In genomic region chr1:15758537-15758936, GRCh38 we compare ENCODE assay signal across 8 cellular contexts. TPM values are rescaled to one million over a fixed set of nuclear protein-coding genes. Genes with fewer than 3 reads are reported as not detected.
DNase-seq lines count a peak whose midpoint lies in the region; ATAC-seq and TF ChIP-seq lines count a peak whose summit lies in the region.

Gene FBLIM1, plus strand, starts transcription at chr1:15758795. Its CDS starts 6,189 bp downstream, at chr1:15764984.

- no TSS peak for BruUV-seq in OCI-LY7 (replicated peaks; lab: Mats Ljungman, UMichigan)

- POLR2A ChIA-PET in OCI-LY7 (lab: Charles Lee), result no interaction called here

- H3K4me2 ChIP-seq in OCI-LY7 (ENCODE audit: low read length), result no peak within 1 kb of the TSS

- no peak for TF ChIP-seq POLR2A in gastrocnemius medialis (IDR thresholded peaks at IDR 0.05)

- DNase-seq in NCI-H2227 (lab: John Stamatoyannopoulos, UW; ENCODE audit: unreplicated experiment) (peak; percentile 37), NCI-H2227 treated with DMSO at 0.1 percent for 48 hours (lab: John Stamatoyannopoulos, UW) (no peak), iPS DF 6.9 (ENCODE audit: low read depth, low spot score) (no peak), gastrocnemius medialis (no peak), OCI-LY7 (ENCODE audit: low spot score) (no peak), activated gamma-delta T cell (lab: John Stamatoyannopoulos, UW) (no peak)
- no peak for DNase-seq in activated CD8-positive, alpha-beta memory T cell treated with anti-CD3 and anti-CD28 coated beads for 24 hours

- H3K36me3 ChIP-seq in iPS DF 6.9 (ENCODE audit: control insufficient read depth, insufficient read depth, low read length) (no peaks in the 10 kb centered on the region), gastrocnemius medialis (no peaks in the 10 kb centered on the region), OCI-LY7 (ENCODE audit: insufficient read depth, low read length) (no peaks in the 10 kb centered on the region)

- TF ChIP-seq CTCF in gastrocnemius medialis (IDR thresholded peaks at IDR 0.05 in 4 of 5, conservative IDR thresholded peaks at IDR 0.05 in 1 of 5) (no peak), OCI-LY7 (conservative IDR thresholded peaks at IDR 0.05; ENCODE audit: low read length) (no peak)

- peak within 1 kb of the TSS; percentile 94 for H3K4me3 ChIP-seq in iPS DF 6.9 (ENCODE audit: low read length)
- peak within 1 kb of the TSS; percentile 51 to 63 (median 55) for H3K4me3 ChIP-seq in gastrocnemius medialis
- no peak within 1 kb of the TSS for H3K4me3 ChIP-seq in OCI-LY7 (ENCODE audit: low read depth, low read length, poor library complexity, severe bottlenecking)

- in situ Hi-C loops in gastrocnemius medialis (cut with MboI; ENCODE audit: low sequenced_read_pairs in 4 of 4), result no loop called here

- no peak within 1 kb of the TSS for H2AFZ ChIP-seq in OCI-LY7 (ENCODE audit: low read length)

- CTCF ChIA-PET in OCI-LY7 (lab: Charles Lee; ENCODE audit: unreplicated experiment), result no interaction called here

- H3K9me3 ChIP-seq in iPS DF 6.9 (ENCODE audit: control insufficient read depth, insufficient read depth, low read length) (no peaks in the 10 kb centered on the region), gastrocnemius medialis (no peaks in the 10 kb centered on the region), OCI-LY7 (ENCODE audit: low read length) (no peaks in the 10 kb centered on the region)

- no peaks in the 10 kb centered on the region for H4K20me1 ChIP-seq in OCI-LY7 (ENCODE audit: insufficient read depth, low read length)

- intact Hi-C loops in gastrocnemius medialis (cut with DNase I; ENCODE audit: low total_unique reads), result no loop called here
- intact Hi-C loops in OCI-LY7 (cut with micrococcal nuclease; ENCODE audit: unreplicated experiment), result no loop called here

- H3K4me1 ChIP-seq in iPS DF 6.9 (ENCODE audit: control insufficient read depth, insufficient read depth, low read length) (peaks cover 12% of the 10 kb centered on the region), gastrocnemius medialis (peaks cover 0 to 15% of the 10 kb centered on the region in 2 donors), OCI-LY7 (ENCODE audit: insufficient read depth, low read length, poor library complexity, severe bottlenecking) (no peaks in the 10 kb centered on the region)

- no peak for ATAC-seq in gastrocnemius medialis

- peak within 1 kb of the TSS; percentile 5 for H3K27ac ChIP-seq in adipose tissue (ENCODE audit: low read depth, low read length)
- H3K27ac ChIP-seq in iPS DF 6.9 (ENCODE audit: low read length), result no peak within 1 kb of the TSS
- peak within 1 kb of the TSS; percentile 31 to 65 (median 61) for H3K27ac ChIP-seq in gastrocnemius medialis
- no peak within 1 kb of the TSS for H3K27ac ChIP-seq in OCI-LY7 (ENCODE audit: low read depth, low read length, poor library complexity, severe bottlenecking)

- no peaks in the 10 kb centered on the region for H3K79me2 ChIP-seq in OCI-LY7 (ENCODE audit: insufficient read depth, low read depth, low read length)

- H3K9me2 ChIP-seq in OCI-LY7 (ENCODE audit: insufficient read depth, low read length), result no peaks in the 10 kb centered on the region

- H3K27me3 ChIP-seq in iPS DF 6.9 (ENCODE audit: control insufficient read depth, insufficient read depth, low read length) (no peaks in the 10 kb centered on the region), gastrocnemius medialis (peaks cover 24 to 35% (median 30%) of the 10 kb centered on the region in 3 donors)

- 0 to 1% (median 0%) methylated on average over 12 to 47 of the region's 49 CpGs for WGBS in adipose tissue, 3 donors
- WGBS in iPS DF 6.9 (ENCODE audit: insufficient coverage, insufficient read length), result no CpG with 5 or more reads among the region's 49 CpGs

RNA-seq across cellular contexts. Expression of gene FBLIM1, which starts in this region (rescaled TPM):
- 10 to 100 TPM; 13.8 to 37.7 (median 26.1) TPM for polyA plus RNA-seq in adipose tissue
- total RNA-seq in gastrocnemius medialis (1 to 10 TPM; 1.4 to 3.9 (median 3.8) TPM), OCI-LY7 (2022) (not detected in 2 replicates)
- not detected in 2 replicates for total RNA-seq in OCI-LY7 (2014; rRNA removed; shearing (Covaris generic))

Comparison
In these comparisons a context has a peak if more than half of its experiments do, and no peak if none do; other contexts are left out.
1. H3K27ac ChIP-seq: peak in adipose tissue (single experiment) and gastrocnemius medialis (4 of 4); none in iPS DF 6.9 (single experiment) and OCI-LY7 (single experiment).